In genomic region chr13:112978561-112979405, GRCh38 we compare ENCODE assay signal across 19 cellular contexts. TPM values are rescaled to one million over a fixed set of nuclear protein-coding genes. Genes with fewer than 3 reads are reported as not detected.
DNase-seq lines count a peak whose midpoint lies in the region; ATAC-seq and TF ChIP-seq lines count a peak whose summit lies in the region.
"Had no signal": no experiment of that assay in that cellular context is flagged by ENCODE, and none has a peak within 500 bp of the region (broad histone marks: within the 10 kb centered on the region; RNA-seq: fewer than 3 reads in every experiment).

No MANE protein-coding gene starts in this region.

- H3K27me3 Mint-ChIP-seq in naive thymus-derived CD4-positive, alpha-beta T cell, result no peaks in the 10 kb centered on the region
- H3K27me3 Mint-ChIP-seq: activated naive CD8-positive, alpha-beta T cell treated with anti-CD3 and anti-CD28 coated beads, Interleukin-2, amount 50 U/mL, for 24 hours; CD4-positive, alpha-beta memory T cell; T-cell had no signal

- WGBS in psoas muscle, 3 donors, result 66 to 70% (median 68%) methylated on average over 25 of the region's 25 CpGs

- no peak for TF ChIP-seq CTCF in psoas muscle (IDR thresholded peaks at IDR 0.05)
- no peak for TF ChIP-seq CTCF in vagina (IDR thresholded peaks at IDR 0.05)

- CTCF ChIA-PET in naive thymus-derived CD4-positive, alpha-beta T cell (lab: Charles Lee), result no interaction called here

- no peaks in the 10 kb centered on the region for H3K9me3 ChIP-seq in psoas muscle
- H3K9me3 ChIP-seq in vagina, result no peaks in the 10 kb centered on the region
- no peaks in the 10 kb centered on the region for H3K9me3 ChIP-seq in naive thymus-derived CD4-positive, alpha-beta T cell (ENCODE audit: control insufficient read depth in 2 of 3, low read length in 3 of 3)
- H3K9me3 ChIP-seq: A549 had no signal

- H3K36me3 ChIP-seq in psoas muscle (ENCODE audit: insufficient read depth in 1 of 2, low read depth in 1 of 2), result no peaks in the 10 kb centered on the region
- H3K36me3 ChIP-seq in vagina, result no peaks in the 10 kb centered on the region
- peaks cover 0 to 3% (median 0%) of the 10 kb centered on the region in 3 experiments for H3K36me3 ChIP-seq in naive thymus-derived CD4-positive, alpha-beta T cell (ENCODE audit: control insufficient read depth in 2 of 3, insufficient read depth in 3 of 3, low read length in 3 of 3)

- ATAC-seq in Right ventricle myocardium inferior, result peak; percentile 24
- peak; percentile 62 for ATAC-seq in left ventricle myocardium superior
- ATAC-seq in psoas muscle, result peak; percentile 24 to 64 (median 54)
- ATAC-seq in GM19324 (IDR thresholded peaks at IDR 0.05; ENCODE audit: low FRiP score, unreplicated experiment), result no peak
- ATAC-seq in naive thymus-derived CD4-positive, alpha-beta T cell, result no peak
- ATAC-seq: A549; activated CD8-positive, alpha-beta T cell treated with anti-CD3 and anti-CD28 coated beads, Interleukin-2, amount 10 ng/mL, durations not matched to agents 7 days and 5 days; activated naive CD8-positive, alpha-beta T cell treated with anti-CD3 and anti-CD28 coated beads, Interleukin-2, amount 50 U/mL, for 24 hours; T-cell had no signal

- H3K27me3 ChIP-seq in psoas muscle (ENCODE audit: insufficient read depth in 3 of 3, low read length in 2 of 3), result peaks cover 0 to 43% (median 9%) of the 10 kb centered on the region in 3 donors
- no peaks in the 10 kb centered on the region for H3K27me3 ChIP-seq in vagina
- no peaks in the 10 kb centered on the region for H3K27me3 ChIP-seq in naive thymus-derived CD4-positive, alpha-beta T cell (ENCODE audit: control insufficient read depth in 2 of 2, insufficient read depth in 2 of 2, low read length in 2 of 2)

- no peak overlapping the region for H3K27ac Mint-ChIP-seq in naive thymus-derived CD4-positive, alpha-beta T cell
- H3K27ac Mint-ChIP-seq: activated CD8-positive, alpha-beta T cell treated with anti-CD3 and anti-CD28 coated beads, Interleukin-2, amount 10 ng/mL, durations not matched to agents 7 days and 5 days; activated naive CD8-positive, alpha-beta T cell treated with anti-CD3 and anti-CD28 coated beads, Interleukin-2, amount 50 U/mL, for 24 hours; CD4-positive, alpha-beta memory T cell; memory B cell; T-cell had no signal

- H3K27ac ChIP-seq in psoas muscle (peak overlapping the region; percentile 5), vagina (no peak overlapping the region)
- H3K27ac ChIP-seq in naive thymus-derived CD4-positive, alpha-beta T cell (ENCODE audit: low read depth, low read length), result no peak overlapping the region
- H3K27ac ChIP-seq: A549 had no signal

- H3K9me3 Mint-ChIP-seq in naive thymus-derived CD4-positive, alpha-beta T cell, result no peaks in the 10 kb centered on the region
- H3K9me3 Mint-ChIP-seq: activated naive CD8-positive, alpha-beta T cell treated with anti-CD3 and anti-CD28 coated beads, Interleukin-2, amount 50 U/mL, for 24 hours; CD4-positive, alpha-beta memory T cell; memory B cell; T-cell had no signal

- DNase-seq in Right ventricle myocardium inferior (ENCODE audit: missing footprints) (no peak), cardiac septum (ENCODE audit: low spot score) (no peak), left ventricle myocardium superior (peak; percentile 66), psoas muscle (no peak), vagina (ENCODE audit: extremely low spot score in 2 of 2) (no peak), DMS53 (lab: John Stamatoyannopoulos, UW) (no peak)
- no peak for DNase-seq in naive thymus-derived CD4-positive, alpha-beta T cell
- DNase-seq: activated CD8-positive, alpha-beta T cell treated with anti-CD3 and anti-CD28 coated beads, Interleukin-2, amount 10 ng/mL, durations not matched to agents 7 days and 5 days; activated naive CD8-positive, alpha-beta T cell treated with anti-CD3 and anti-CD28 coated beads, Interleukin-2, amount 50 U/mL, for 24 hours; CD4-positive, alpha-beta memory T cell; central memory CD4-positive, alpha-beta T cell; NCI-H1694; NCI-H345; stimulated activated CD4-positive, alpha-beta T cell treated with anti-CD3 and anti-CD28 coated beads, Interleukin-4, amount 100 ng/mL, for 24 hours; stimulated activated CD8-positive, alpha-beta memory T cell treated with anti-CD3 and anti-CD28 coated beads, Interleukin-4, amount 100 ng/mL, for 48 hours; T-cell had no signal

- TF ChIP-seq POLR2A in vagina (IDR thresholded peaks at IDR 0.05), result no peak

- H3K4me3 ChIP-seq in psoas muscle (peak overlapping the region; percentile 58), vagina (peak overlapping the region; percentile 21 to 38)
- no peak overlapping the region for H3K4me3 ChIP-seq in naive thymus-derived CD4-positive, alpha-beta T cell (ENCODE audit: low read length)
- H3K4me3 ChIP-seq: A549 had no signal

- intact Hi-C loops in Right ventricle myocardium inferior (cut with DNase I), result loop anchor here (1.0 kb wide), 1 partner anchor 19 kb away; no protein-coding TSS in a partner anchor
- intact Hi-C loops in cardiac septum (cut with DNase I), result no loop called here
- intact Hi-C loops in left ventricle myocardium superior (cut with micrococcal nuclease), result no loop called here
- intact Hi-C loops in psoas muscle (cut with DNase I), result no loop called here
- intact Hi-C loops in vagina (cut with DNase I), result no loop called here
- intact Hi-C loops in naive thymus-derived CD4-positive, alpha-beta T cell (cut with micrococcal nuclease), result no loop called here

- H3K4me3 Mint-ChIP-seq in naive thymus-derived CD4-positive, alpha-beta T cell, result no peak overlapping the region
- H3K4me3 Mint-ChIP-seq: activated CD8-positive, alpha-beta T cell treated with anti-CD3 and anti-CD28 coated beads, Interleukin-2, amount 10 ng/mL, durations not matched to agents 7 days and 5 days; activated naive CD8-positive, alpha-beta T cell treated with anti-CD3 and anti-CD28 coated beads, Interleukin-2, amount 50 U/mL, for 24 hours; CD4-positive, alpha-beta memory T cell; memory B cell; T-cell had no signal

- H3K4me1 ChIP-seq in psoas muscle (no peaks in the 10 kb centered on the region), vagina (no peaks in the 10 kb centered on the region)
- no peaks in the 10 kb centered on the region for H3K4me1 ChIP-seq in naive thymus-derived CD4-positive, alpha-beta T cell (ENCODE audit: control insufficient read depth in 2 of 2, insufficient read depth in 2 of 2, low read length in 2 of 2)
- H3K4me1 ChIP-seq: A549 had no signal

- H3K36me3 Mint-ChIP-seq in naive thymus-derived CD4-positive, alpha-beta T cell, result peaks cover 0 to 20% (median 10%) of the 10 kb centered on the region in 5 donors

- POLR2A ChIA-PET in naive thymus-derived CD4-positive, alpha-beta T cell (lab: Charles Lee), result no interaction called here

- peaks cover 0 to 16% (median 4%) of the 10 kb centered on the region in 7 donors for H3K4me1 Mint-ChIP-seq in naive thymus-derived CD4-positive, alpha-beta T cell
- H3K4me1 Mint-ChIP-seq: activated naive CD8-positive, alpha-beta T cell treated with anti-CD3 and anti-CD28 coated beads, Interleukin-2, amount 50 U/mL, for 24 hours; memory B cell had no signal

RNA-seq across cellular contexts. Expression of gene MCF2L, which starts 9.8 kb away (rescaled TPM):
- total RNA-seq in Right ventricle myocardium inferior, result 45.9 TPM
- total RNA-seq in cardiac septum, result 38.9 TPM
- total RNA-seq in left ventricle myocardium superior, result 49.5 TPM
- 10 to 100 TPM; 14.3 to 40.5 (median 23.3) TPM for total RNA-seq in psoas muscle
- 10 to 100 TPM in 2 of 3 donors, 1 to 10 TPM in 1; 9.1 to 22.0 (median 18.7) TPM for polyA plus RNA-seq in psoas muscle
- total RNA-seq in vagina, result 45.4 TPM
- total RNA-seq in naive thymus-derived CD4-positive, alpha-beta T cell, result 10 to 100 TPM in 4 of 5 experiments, under 1 TPM in 1; 0.51 to 32.6 (median 21.9) TPM
- polyA plus RNA-seq in naive thymus-derived CD4-positive, alpha-beta T cell, result 1 to 10 TPM; 1.9 to 4.7 TPM

Comparison
In these comparisons a context has a peak if more than half of its experiments do, and no peak if none do; other contexts are left out.
1. ATAC-seq: peak in Right ventricle myocardium inferior (single experiment), left ventricle myocardium superior (single experiment) and psoas muscle (4 of 4); none in GM19324 (single experiment) and naive thymus-derived CD4-positive, alpha-beta T cell (single experiment).